Comparison of ENCODE assay signal across 16 cellular contexts in genomic region chr12:121264951-121265350, GRCh38.
"Had no signal": no experiment of that assay in that cellular context is flagged by ENCODE, and none has a peak within 500 bp of the region (broad histone marks: within the 10 kb centered on the region; RNA-seq: fewer than 3 reads in every experiment).

No MANE protein-coding gene starts in this region.

- H3K27ac Mint-ChIP-seq: activated CD4-positive, alpha-beta T cell treated with anti-CD3 and anti-CD28 coated beads, Interleukin-2, amount 10 ng/mL, durations not matched to agents 24 days and 14 days; activated CD8-positive, alpha-beta T cell treated with anti-CD3 and anti-CD28 coated beads for 36 hours; activated naive CD8-positive, alpha-beta T cell treated with anti-CD3 and anti-CD28 coated beads for 36 hours; activated T-cell treated with anti-CD3 and anti-CD28 coated beads, Interleukin-2, amount 50 U/mL, for 72 hours; natural killer cell had no signal

- H3K27me3 Mint-ChIP-seq: activated CD4-positive, alpha-beta T cell treated with anti-CD3 and anti-CD28 coated beads, Interleukin-2, amount 10 ng/mL, durations not matched to agents 24 days and 14 days; activated CD8-positive, alpha-beta T cell treated with anti-CD3 and anti-CD28 coated beads for 36 hours; activated naive CD8-positive, alpha-beta T cell treated with anti-CD3 and anti-CD28 coated beads for 36 hours; brain had no signal

- H3K27ac ChIP-seq: esophagus squamous epithelium, tibial nerve had no signal

- H3K4me3 Mint-ChIP-seq: activated CD4-positive, alpha-beta T cell treated with anti-CD3 and anti-CD28 coated beads, Interleukin-2, amount 10 ng/mL, durations not matched to agents 24 days and 14 days; activated CD8-positive, alpha-beta T cell treated with anti-CD3 and anti-CD28 coated beads for 36 hours; activated naive CD8-positive, alpha-beta T cell treated with anti-CD3 and anti-CD28 coated beads for 36 hours; activated T-cell treated with anti-CD3 and anti-CD28 coated beads, Interleukin-2, amount 50 U/mL, for 72 hours; brain; natural killer cell had no signal

- ATAC-seq: activated CD8-positive, alpha-beta T cell treated with anti-CD3 and anti-CD28 coated beads for 36 hours; activated T-cell treated with anti-CD3 and anti-CD28 coated beads, Interleukin-2, amount 50 U/mL, for 72 hours; natural killer cell had no signal

- H3K4me1 ChIP-seq: tibial nerve had no signal

- H3K4me3 ChIP-seq: esophagus squamous epithelium, tibial nerve had no signal

- H3K27me3 ChIP-seq: esophagus squamous epithelium, tibial nerve had no signal

- H3K9me3 ChIP-seq: esophagus squamous epithelium, tibial nerve had no signal

- DNase-seq: activated CD4-positive, alpha-beta T cell treated with anti-CD3 and anti-CD28 coated beads, Interleukin-2, amount 10 ng/mL, durations not matched to agents 24 days and 14 days; activated CD8-positive, alpha-beta T cell treated with anti-CD3 and anti-CD28 coated beads for 36 hours; activated effector memory CD4-positive, alpha-beta T cell treated with anti-CD3 and anti-CD28 coated beads, Interleukin-2, amount 50 U/mL, for 16 hours; activated naive CD8-positive, alpha-beta T cell treated with anti-CD3 and anti-CD28 coated beads for 36 hours; activated T-cell treated with anti-CD3 and anti-CD28 coated beads, Interleukin-2, amount 50 U/mL, for 72 hours; amygdala; cortex of kidney; effector CD4-positive, alpha-beta T cell; esophagus squamous epithelium; natural killer cell; retina; stimulated activated naive CD4-positive, alpha-beta T cell; T-helper 1 cell; T1000 had no signal

- H3K9me3 Mint-ChIP-seq: activated CD4-positive, alpha-beta T cell treated with anti-CD3 and anti-CD28 coated beads, Interleukin-2, amount 10 ng/mL, durations not matched to agents 24 days and 14 days; activated CD8-positive, alpha-beta T cell treated with anti-CD3 and anti-CD28 coated beads for 36 hours; activated naive CD8-positive, alpha-beta T cell treated with anti-CD3 and anti-CD28 coated beads for 36 hours; activated T-cell treated with anti-CD3 and anti-CD28 coated beads, Interleukin-2, amount 50 U/mL, for 72 hours; brain; natural killer cell had no signal

- H3K4me1 Mint-ChIP-seq: activated CD4-positive, alpha-beta T cell treated with anti-CD3 and anti-CD28 coated beads, Interleukin-2, amount 10 ng/mL, durations not matched to agents 24 days and 14 days; activated naive CD8-positive, alpha-beta T cell treated with anti-CD3 and anti-CD28 coated beads for 36 hours; brain; natural killer cell had no signal
